Comparison of ENCODE assay signal across 2 cellular contexts in genomic region chr17:7089570-7089969, GRCh38. TPM values are rescaled to one million over a fixed set of nuclear protein-coding genes. Genes with fewer than 3 reads are reported as not detected.
"Had no signal": no experiment of that assay in that cellular context is flagged by ENCODE, and none has a peak within 500 bp of the region (broad histone marks: within the 10 kb centered on the region; RNA-seq: fewer than 3 reads in every experiment).

No MANE protein-coding gene starts in this region.

RNA-seq across cellular contexts. Expression of gene CLEC10A, which starts 9.5 kb away (rescaled TPM):
- total RNA-seq: G401, GM12878 had no signal
- polyA plus RNA-seq: GM12878 had no signal

RNA-seq across cellular contexts. Expression of gene ASGR2, which starts 25.1 kb away (rescaled TPM):
- total RNA-seq: G401, GM12878 had no signal
- polyA plus RNA-seq: GM12878 had no signal

RNA-seq across cellular contexts. Expression of gene SLC16A11, which starts 45.7 kb away (rescaled TPM):
- total RNA-seq: G401 had no signal
